ENCODE assay signal across 1 cellular context in the genomic region with DNA sequence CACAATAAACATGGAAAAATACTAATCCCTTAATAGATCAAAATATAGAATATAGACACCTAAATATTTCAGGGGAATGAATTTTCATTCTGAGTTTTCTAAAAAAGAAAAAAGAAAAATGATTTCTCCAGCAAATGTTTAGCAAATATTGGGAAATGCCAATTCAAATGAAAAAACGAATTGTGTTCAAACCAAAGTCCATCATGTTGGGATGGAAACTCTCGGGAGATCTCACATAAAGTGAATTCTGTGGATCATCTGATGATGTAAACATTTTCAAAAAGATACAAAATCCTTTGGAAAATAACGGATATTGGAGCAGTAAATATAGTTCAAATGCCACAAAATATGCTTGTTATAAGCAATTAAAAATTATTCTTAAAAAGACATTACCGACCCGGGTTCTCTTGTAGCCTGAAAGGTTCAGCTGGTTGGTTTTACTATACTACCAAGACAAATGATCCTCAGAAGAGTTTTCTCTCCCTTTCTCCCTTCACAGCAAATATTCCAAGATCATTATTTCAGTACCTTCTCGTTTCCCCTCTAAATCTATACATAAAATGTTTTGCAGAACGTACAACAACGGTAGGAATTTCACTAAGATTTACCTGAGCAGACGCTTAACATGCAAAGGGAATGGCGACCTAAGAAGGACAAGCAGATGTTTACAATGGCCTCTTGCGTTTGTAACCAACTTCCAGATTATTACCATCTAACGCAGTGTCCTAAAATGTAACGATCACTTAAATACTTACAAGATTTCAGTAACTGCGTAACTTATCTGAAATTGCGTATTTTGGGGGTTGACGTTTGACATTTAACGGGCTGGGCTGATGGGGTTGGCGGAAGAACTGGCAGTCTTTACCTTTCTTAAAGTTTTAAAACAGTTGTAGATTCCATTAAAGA.
TF ChIP-seq lines count a peak whose summit lies in the region.

No MANE protein-coding gene starts in this region.

TF ChIP-seq in HepG2, 621 proteins besides CTCF, POLR2A, EP300 and RAD21:
- 0 out of 2 replicates have a peak, but pooled peaks have one; percentile 34 for TF ChIP-seq RNF2 (conservative IDR thresholded peaks at IDR 0.05; ENCODE audit: low read depth)
- no peak for TF ChIP-seq NPAS2 (CRISPR knock-in tag; IDR thresholded peaks at IDR 0.05; ENCODE audit: borderline replicate concordance)
TF ChIP-seq in HepG2: peak in this region for 1.
